Comparison of ENCODE assay signal across 20 cellular contexts in the genomic region with DNA sequence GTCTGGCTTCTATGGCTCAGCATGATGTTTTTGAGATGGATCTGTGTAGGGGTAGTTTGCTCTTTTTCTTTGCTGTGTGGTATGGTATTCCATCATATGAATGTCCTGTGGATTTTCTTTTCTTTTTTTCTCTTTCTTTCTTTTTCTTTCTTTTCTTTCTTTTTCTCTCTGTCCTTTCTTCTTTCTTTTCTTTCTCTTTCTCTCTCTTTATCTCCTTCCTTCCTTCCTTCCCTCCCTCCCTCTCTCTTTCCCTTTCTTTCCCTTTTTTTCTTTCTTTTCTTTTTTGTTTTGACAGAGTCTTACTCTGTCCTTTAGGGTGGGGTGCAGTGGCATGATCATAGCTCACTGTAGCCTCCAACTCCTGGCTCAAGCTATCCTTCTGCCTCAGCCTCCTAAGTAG. TPM values are rescaled to one million over a fixed set of nuclear protein-coding genes. Genes with fewer than 3 reads are reported as not detected.
DNase-seq lines count a peak whose midpoint lies in the region; ATAC-seq, FAIRE-seq and TF ChIP-seq lines count a peak whose summit lies in the region.
"Had no signal": no experiment of that assay in that cellular context is flagged by ENCODE, and none has a peak within 500 bp of the region (broad histone marks: within the 10 kb centered on the region; RNA-seq: fewer than 3 reads in every experiment).

No MANE protein-coding gene starts in this region.

- intact Hi-C loops in CD14-positive monocyte (cut with micrococcal nuclease): no loop called here
- intact Hi-C loops in IMR-90 (cut with micrococcal nuclease): no loop called here
- intact Hi-C loops in dendritic cell treated with granulocyte-macrophage colony-stimulating factor and Interleukin-4, amounts not matched to agents 40 ng/mL and 50 ng/mL, for 4 days (cut with micrococcal nuclease): no loop called here

- H3K36me3 ChIP-seq in IMR-90 (ENCODE audit: control insufficient read depth, insufficient read depth, low read length): peaks cover 78% of the 10 kb centered on the region

- H3K79me1 ChIP-seq in IMR-90 (ENCODE audit: low read depth in 1 of 2, low read length in 2 of 2): peaks cover 31 to 66% of the 10 kb centered on the region in 2 experiments

- H3K4me3 Mint-ChIP-seq in CD14-positive monocyte: peak overlapping the region in 1 of 2 donors; percentile 22
- no peak overlapping the region for H3K4me3 Mint-ChIP-seq in dendritic cell treated with granulocyte-macrophage colony-stimulating factor and Interleukin-4, amounts not matched to agents 40 ng/mL and 50 ng/mL, for 4 days
- H3K4me3 Mint-ChIP-seq: CD4-positive, alpha-beta memory T cell; IgD-negative memory B cell had no signal

- no peak overlapping the region for H3K56ac ChIP-seq in IMR-90 (ENCODE audit: extremely low read depth, insufficient read depth, low read length)

- peaks cover 0 to 6% (median 0%) of the 10 kb centered on the region in 7 donors for H3K9me3 Mint-ChIP-seq in CD14-positive monocyte
- H3K9me3 Mint-ChIP-seq in dendritic cell treated with granulocyte-macrophage colony-stimulating factor and Interleukin-4, amounts not matched to agents 40 ng/mL and 50 ng/mL, for 4 days: no peaks in the 10 kb centered on the region
- H3K9me3 Mint-ChIP-seq: IgD-negative memory B cell had no signal

- TF ChIP-seq RAD21 in A549 (conservative IDR thresholded peaks at IDR 0.05 in 1 of 2, IDR thresholded peaks at IDR 0.05 in 1 of 2) (no peak), IMR-90 (IDR thresholded peaks at IDR 0.05; ENCODE audit: low read length) (no peak)

- H4K91ac ChIP-seq in IMR-90 (ENCODE audit: insufficient read depth, low read depth, low read length): no peak overlapping the region

- H3K18ac ChIP-seq in IMR-90 (ENCODE audit: low read depth, low read length): no peak overlapping the region

- H3K23ac ChIP-seq in IMR-90 (ENCODE audit: low read depth, low read length): no peak overlapping the region

- H2AFZ ChIP-seq in IMR-90 (replicated peaks; ENCODE audit: low read length, poor library complexity): no peak overlapping the region

- TF ChIP-seq CTCF in A549 (IDR thresholded peaks at IDR 0.05) (no peak), CD14-positive monocyte (IDR thresholded peaks at IDR 0.05) (peak; percentile 12), IMR-90 (conservative IDR thresholded peaks at IDR 0.05; ENCODE audit: low read depth, low read length) (no peak)

- H3K4me2 ChIP-seq in A549 (no peak overlapping the region), IMR-90 (ENCODE audit: low read depth, low read length) (no peak overlapping the region)

- H3K9me3 ChIP-seq in A549 (no peaks in the 10 kb centered on the region), IMR-90 (ENCODE audit: control insufficient read depth, insufficient read depth, low read length) (no peaks in the 10 kb centered on the region)

- TF ChIP-seq EP300 in A549 (IDR thresholded peaks at IDR 0.05): no peak

- H3K27ac ChIP-seq in A549 (no peak overlapping the region), IMR-90 (ENCODE audit: insufficient read depth, low read length) (no peak overlapping the region)
- H3K27ac ChIP-seq: C4-2B, HL-60 had no signal

- ATAC-seq in A549 (no peak), IMR-90 (ENCODE audit: low read depth) (no peak), HG02678 (IDR thresholded peaks at IDR 0.05; ENCODE audit: unreplicated experiment) (no peak), HG03025 (IDR thresholded peaks at IDR 0.05; ENCODE audit: low FRiP score, unreplicated experiment) (no peak)
- ATAC-seq: HCT116 had no signal

- H3K4ac ChIP-seq in IMR-90 (ENCODE audit: low read depth, low read length): no peak overlapping the region

- H3K4me1 ChIP-seq in A549 (no peaks in the 10 kb centered on the region), IMR-90 (ENCODE audit: control insufficient read depth, insufficient read depth, low read length) (no peaks in the 10 kb centered on the region)

- H3K27me3 ChIP-seq in IMR-90 (ENCODE audit: control insufficient read depth, insufficient read depth, low read length): no peaks in the 10 kb centered on the region

- no peak for TF ChIP-seq POLR2A in A549 (IDR thresholded peaks at IDR 0.05; ENCODE audit: low read length)
- no peak for TF ChIP-seq POLR2A in IMR-90 (IDR thresholded peaks at IDR 0.05; ENCODE audit: low read depth, low read length)

- POLR2A ChIA-PET in A549 (lab: Yijun Ruan, JAX) (interaction anchor here (0.6 to 1.2 kb wide), 3 partner anchors 10 to 105 kb away, joined by 3 to 4 read pairs (median 3); no protein-coding TSS in a partner anchor), IMR-90 (lab: Charles Lee; ENCODE audit: unreplicated experiment) (interaction anchor here (0.7 kb wide), 1 partner anchor 108 kb away, joined by 4 read pairs; no protein-coding TSS in a partner anchor)

- no peak overlapping the region for H3K27ac Mint-ChIP-seq in CD14-positive monocyte
- H3K27ac Mint-ChIP-seq in dendritic cell treated with granulocyte-macrophage colony-stimulating factor and Interleukin-4, amounts not matched to agents 40 ng/mL and 50 ng/mL, for 4 days: peak overlapping the region; percentile 12
- H3K27ac Mint-ChIP-seq: IgD-negative memory B cell had no signal

- H3K4me3 ChIP-seq in A549: no peak overlapping the region
- no peak overlapping the region for H3K4me3 ChIP-seq in IMR-90 (ENCODE audit: insufficient read depth, low read depth, low read length)

- H2BK15ac ChIP-seq in IMR-90 (ENCODE audit: low read depth, low read length): no peak overlapping the region

- peaks cover 31% of the 10 kb centered on the region for H4K20me1 ChIP-seq in IMR-90 (ENCODE audit: insufficient read depth, low read length)

- CTCF ChIA-PET in A549 (lab: Yijun Ruan, JAX) (interaction anchor here (0.6 to 27.6 kb wide), 11 partner anchors 7 to 592 kb away, joined by 3 to 1023 read pairs (median 5); partner anchors contain the start of genes AXL and CYP2S1), IMR-90 (lab: Yijun Ruan, JAX) (interaction anchor here (0.5 to 0.6 kb wide), 2 partner anchors 50 to 100 kb away, joined by 3 read pairs; no protein-coding TSS in a partner anchor)

- H3K9me1 ChIP-seq in IMR-90 (ENCODE audit: insufficient read depth, low read length): 0 out of 2 replicates have a peak, but pooled peaks cover 4% of the 10 kb centered on the region

- H2BK120ac ChIP-seq in IMR-90 (ENCODE audit: low read depth, low read length): no peak overlapping the region

- peak overlapping the region; percentile 4; the same call in 1 of the 2 replicates for H4K5ac ChIP-seq in IMR-90 (ENCODE audit: low read depth, low read length)

- peak; percentile 93 for FAIRE-seq in A549 (lab: Jason Lieb, UNC)

- DNase-seq in A549 (ENCODE audit: low read depth in 1 of 2, low spot score in 1 of 2) (no peak), CD14-positive monocyte (ENCODE audit: low spot score) (no peak), IMR-90 (no peak), hypothalamus (lab: John Stamatoyannopoulos, UW) (no peak)
- no peak for DNase-seq in activated CD8-positive, alpha-beta memory T cell treated with anti-CD3 and anti-CD28 coated beads, Interleukin-2, amount 50 U/mL, for 48 hours
- DNase-seq: ACHN; AML-193; CD4-positive, alpha-beta memory T cell; DMS79 treated with DMSO at 0.1 percent for 48 hours; GF-D8; GOT3; H7; KG1 had no signal

- no peak overlapping the region for H2AK9ac ChIP-seq in IMR-90 (replicated peaks; ENCODE audit: low read depth, low read length, poor library complexity)

- H2BK5ac ChIP-seq in IMR-90 (ENCODE audit: low read depth, low read length, poor library complexity, severe bottlenecking): no peak overlapping the region

- no peak overlapping the region for H2AK5ac ChIP-seq in IMR-90 (ENCODE audit: low read depth, low read length)

- no peak overlapping the region for H3K9ac ChIP-seq in IMR-90 (ENCODE audit: low read depth, low read length)

- H4K8ac ChIP-seq in IMR-90 (ENCODE audit: low read depth in 2 of 2, low read length in 2 of 2): no peak overlapping the region

- H3K36me3 Mint-ChIP-seq in CD14-positive monocyte: no peaks in the 10 kb centered on the region
- H3K36me3 Mint-ChIP-seq in dendritic cell treated with granulocyte-macrophage colony-stimulating factor and Interleukin-4, amounts not matched to agents 40 ng/mL and 50 ng/mL, for 4 days (ENCODE audit: low read depth): no peaks in the 10 kb centered on the region
- H3K36me3 Mint-ChIP-seq: CD4-positive, alpha-beta memory T cell; IgD-negative memory B cell had no signal

- in situ Hi-C loops in IMR-90 (cut with MboI; ENCODE audit: low sequenced_read_pairs): loop anchor here (25.0 kb wide), 1 partner anchor 593 kb away; no protein-coding TSS in a partner anchor

- BruUV-seq in IMR-90 (replicated peaks; lab: Mats Ljungman, UMichigan): no TSS peak

- dilution Hi-C loops in IMR-90 (cut with HindIII; ENCODE audit: low sequenced_read_pairs, unreplicated experiment): no loop called here

- no peak overlapping the region for H2BK20ac ChIP-seq in IMR-90 (ENCODE audit: low read depth, low read length)

- no peaks in the 10 kb centered on the region for H3K4me1 Mint-ChIP-seq in CD14-positive monocyte
- H3K4me1 Mint-ChIP-seq in dendritic cell treated with granulocyte-macrophage colony-stimulating factor and Interleukin-4, amounts not matched to agents 40 ng/mL and 50 ng/mL, for 4 days (ENCODE audit: low read depth): peaks cover 6% of the 10 kb centered on the region
- H3K4me1 Mint-ChIP-seq: CD4-positive, alpha-beta memory T cell; IgD-negative memory B cell had no signal

- H3K27me3 Mint-ChIP-seq in CD14-positive monocyte (ENCODE audit: low read depth in 3 of 3): peaks cover 5 to 34% (median 20%) of the 10 kb centered on the region in 3 donors
- H3K27me3 Mint-ChIP-seq in dendritic cell treated with granulocyte-macrophage colony-stimulating factor and Interleukin-4, amounts not matched to agents 40 ng/mL and 50 ng/mL, for 4 days: peaks cover 49% of the 10 kb centered on the region

- no peak overlapping the region for H3K14ac ChIP-seq in IMR-90 (replicated peaks; ENCODE audit: low read depth, low read length)

RNA-seq across cellular contexts. Expression of gene HNRNPUL1, which starts 9.0 kb away (rescaled TPM):
- polyA plus RNA-seq in A549 (2011; rRNA removed) (89.5 and 117 TPM in 2 replicates), A549 (2017; fragmentation: RNase III; extraction: RNeasy Plus Mini Kit Qiagen cat#74134 plus additional on column Dnase treatment) (272 to 278 TPM (median 273 TPM) in 3 replicates), CD14-positive monocyte (10 to 100 TPM; 22.6 to 30.3 TPM), IMR-90 (2012; rRNA removed) (67.3 and 68.1 TPM in 2 replicates)
- 77.4 and 104 TPM in 2 replicates for polyA plus RNA-seq in A549 (2012; cell fraction: cytosol; rRNA removed)
- 94.8 and 133 TPM in 2 replicates for polyA plus RNA-seq in A549 (2012; cell fraction: nucleus; rRNA removed)
- polyA minus RNA-seq in A549 (2011; rRNA and poly(A)+ RNA removed): 118 and 124 TPM in 2 replicates
- total RNA-seq in IMR-90 (2012; rRNA removed): 50.7 and 56.1 TPM in 2 replicates
- polyA plus RNA-seq in IMR-90 (2012; cell fraction: cytosol; rRNA removed): 51.7 and 53.7 TPM in 2 replicates
- 65.4 and 102 TPM in 2 replicates for polyA plus RNA-seq in IMR-90 (2012; cell fraction: nucleus; rRNA removed; ENCODE audit: low replicate concordance)

RNA-seq across cellular contexts. Expression of gene AXL, which starts 36.1 kb away (rescaled TPM):
- 60.1 and 60.3 TPM in 2 replicates for polyA plus RNA-seq in A549 (2011; rRNA removed)
- 66.8 and 78.1 TPM in 2 replicates for polyA plus RNA-seq in A549 (2012; cell fraction: cytosol; rRNA removed)
- 128 and 129 TPM in 2 replicates for polyA plus RNA-seq in A549 (2012; cell fraction: nucleus; rRNA removed)
- polyA plus RNA-seq in A549 (2017; fragmentation: RNase III; extraction: RNeasy Plus Mini Kit Qiagen cat#74134 plus additional on column Dnase treatment): 45.4 to 69.4 TPM (median 47.8 TPM) in 3 replicates
- 378 and 386 TPM in 2 replicates for polyA minus RNA-seq in A549 (2011; rRNA and poly(A)+ RNA removed)
- polyA plus RNA-seq in CD14-positive monocyte: under 1 TPM in 1 of 2 donors, not detected in 1; 0.05 TPM
- 444 and 466 TPM in 2 replicates for total RNA-seq in IMR-90 (2012; rRNA removed)
- 212 and 235 TPM in 2 replicates for polyA plus RNA-seq in IMR-90 (2012; rRNA removed)
- polyA plus RNA-seq in IMR-90 (2012; cell fraction: cytosol; rRNA removed): 163 and 168 TPM in 2 replicates
- polyA plus RNA-seq in IMR-90 (2012; cell fraction: nucleus; rRNA removed; ENCODE audit: low replicate concordance): 125 and 184 TPM in 2 replicates

RNA-seq across cellular contexts. Expression of gene CCDC97, which starts 54.8 kb away (rescaled TPM):
- 18.7 and 21.4 TPM in 2 replicates for polyA plus RNA-seq in A549 (2011; rRNA removed)
- polyA plus RNA-seq in A549 (2012; cell fraction: cytosol; rRNA removed): 18.9 and 24.5 TPM in 2 replicates
- 27.6 and 37.7 TPM in 2 replicates for polyA plus RNA-seq in A549 (2012; cell fraction: nucleus; rRNA removed)
- 26.8 to 29.2 TPM (median 27.6 TPM) in 3 replicates for polyA plus RNA-seq in A549 (2017; fragmentation: RNase III; extraction: RNeasy Plus Mini Kit Qiagen cat#74134 plus additional on column Dnase treatment)
- polyA minus RNA-seq in A549 (2011; rRNA and poly(A)+ RNA removed): 26.4 and 31.9 TPM in 2 replicates
- 10 to 100 TPM in 1 of 2 donors, 1 to 10 TPM in 1; 8.8 to 13.0 TPM for polyA plus RNA-seq in CD14-positive monocyte
- total RNA-seq in IMR-90 (2012; rRNA removed): 4.1 and 5.8 TPM in 2 replicates
- 11.0 and 11.9 TPM in 2 replicates for polyA plus RNA-seq in IMR-90 (2012; rRNA removed)
- polyA plus RNA-seq in IMR-90 (2012; cell fraction: cytosol; rRNA removed): 8.9 and 11.5 TPM in 2 replicates
- polyA plus RNA-seq in IMR-90 (2012; cell fraction: nucleus; rRNA removed; ENCODE audit: low replicate concordance): 14.3 and 15.7 TPM in 2 replicates

Comparison
In these comparisons a context has a peak if more than half of its experiments do, and no peak if none do; other contexts are left out.
1. RNA of gene AXL, which starts 36.1 kb away (polyA plus RNA-seq): 125 to 235 TPM in IMR-90 and 45.4 to 129 TPM in A549; 0.05 TPM in CD14-positive monocyte; every median in the first group is over 10 times any median in the second.